Comparison of ENCODE assay signal across 13 cellular contexts in the genomic region with DNA sequence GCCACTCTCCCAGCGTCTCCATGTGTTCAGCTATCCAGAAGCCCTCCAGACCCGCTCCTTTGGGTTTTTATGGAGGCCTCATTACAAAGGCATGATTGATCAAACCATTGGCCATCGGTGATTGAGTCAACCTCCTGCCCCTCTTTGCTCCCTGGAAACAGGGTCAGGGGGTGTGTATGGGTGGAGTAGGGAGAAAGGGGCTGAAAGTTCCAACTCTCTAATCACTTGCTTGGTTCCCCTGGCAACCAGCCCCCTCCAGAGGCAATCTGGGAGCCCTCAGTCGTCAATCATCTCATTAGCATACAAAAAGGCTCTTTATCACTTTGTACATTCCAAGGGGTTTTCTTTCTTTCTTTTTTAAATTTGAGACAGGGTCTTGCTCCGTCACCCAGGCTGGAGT. TPM values are rescaled to one million over a fixed set of nuclear protein-coding genes. Genes with fewer than 3 reads are reported as not detected.
DNase-seq lines count a peak whose midpoint lies in the region; ATAC-seq and TF ChIP-seq lines count a peak whose summit lies in the region.
"Had no signal": no experiment of that assay in that cellular context is flagged by ENCODE, and none has a peak within 500 bp of the region (broad histone marks: within the 10 kb centered on the region; RNA-seq: fewer than 3 reads in every experiment).

No MANE protein-coding gene starts in this region.

- DNase-seq in activated T-cell treated with anti-CD3 and anti-CD28 coated beads, Interleukin-2, amount 50 U/mL, for 72 hours, result no peak
- DNase-seq in activated T-cell treated with anti-CD3 and anti-CD28 coated beads, Interleukin-2, amount 50 U/mL, for 48 hours, result no peak
- no peak for DNase-seq in mesothelial cell of epicardium (ENCODE audit: low spot score in 2 of 2, unreplicated experiment in 2 of 2)
- no peak for DNase-seq in type B pancreatic cell (ENCODE audit: extremely low spot score, unreplicated experiment)
- no peak for DNase-seq in glutamatergic neuron
- no peak for DNase-seq in SHP77 (lab: John Stamatoyannopoulos, UW)
- DNase-seq: activated CD8-positive, alpha-beta memory T cell treated with anti-CD3 and anti-CD28 coated beads, Interleukin-2, amount 10 ng/mL, durations not matched to agents 7 days and 5 days; effector CD4-positive, alpha-beta T cell; NCI-H69; right lobe of liver; testis had no signal

- peak overlapping the region; percentile 76 for H3K27ac Mint-ChIP-seq in activated T-cell treated with anti-CD3 and anti-CD28 coated beads, Interleukin-2, amount 50 U/mL, for 72 hours
- H3K27ac Mint-ChIP-seq in mesothelial cell of epicardium (no peak overlapping the region), type B pancreatic cell (no peak overlapping the region), glutamatergic neuron (ENCODE audit: unreplicated experiment) (no peak overlapping the region)
- H3K27ac Mint-ChIP-seq: activated CD8-positive, alpha-beta memory T cell treated with anti-CD3 and anti-CD28 coated beads, Interleukin-2, amount 10 ng/mL, durations not matched to agents 7 days and 5 days had no signal

- no peak overlapping the region for H3K4me3 ChIP-seq in ectodermal cell (ENCODE audit: insufficient read depth, low read depth, low read length)
- H3K4me3 ChIP-seq: right lobe of liver, testis had no signal

- ATAC-seq in activated T-cell treated with anti-CD3 and anti-CD28 coated beads, Interleukin-2, amount 50 U/mL, for 72 hours (replicated peaks in 1 of 2), result no peak
- no peak for ATAC-seq in HG02642 (IDR thresholded peaks at IDR 0.05; ENCODE audit: poor library complexity, unreplicated experiment)
- ATAC-seq: right lobe of liver had no signal

- no peaks in the 10 kb centered on the region for H3K9me3 ChIP-seq in ectodermal cell (ENCODE audit: control insufficient read depth, low read length)
- H3K9me3 ChIP-seq: right lobe of liver, testis had no signal

- H3K4me1 Mint-ChIP-seq in activated T-cell treated with anti-CD3 and anti-CD28 coated beads, Interleukin-2, amount 50 U/mL, for 72 hours (ENCODE audit: low read depth), result peaks cover 35% of the 10 kb centered on the region
- H3K4me1 Mint-ChIP-seq in mesothelial cell of epicardium, result peaks cover 41% of the 10 kb centered on the region
- H3K4me1 Mint-ChIP-seq in type B pancreatic cell (ENCODE audit: unreplicated experiment), result peaks cover 31% of the 10 kb centered on the region
- peaks cover 21% of the 10 kb centered on the region for H3K4me1 Mint-ChIP-seq in glutamatergic neuron (ENCODE audit: low read depth, unreplicated experiment)

- H3K36me3 ChIP-seq in ectodermal cell (ENCODE audit: control insufficient read depth, insufficient read depth, low read length), result no peaks in the 10 kb centered on the region
- H3K36me3 ChIP-seq: right lobe of liver had no signal

- peaks cover 17% of the 10 kb centered on the region for H3K27me3 ChIP-seq in ectodermal cell (ENCODE audit: control insufficient read depth, insufficient read depth, low read length, poor library complexity, severe bottlenecking)
- H3K27me3 ChIP-seq: right lobe of liver, testis had no signal

- peaks cover 37% of the 10 kb centered on the region for H3K4me1 ChIP-seq in ectodermal cell (ENCODE audit: control insufficient read depth, insufficient read depth, low read length)

- no peaks in the 10 kb centered on the region for H3K36me3 Mint-ChIP-seq in activated T-cell treated with anti-CD3 and anti-CD28 coated beads, Interleukin-2, amount 50 U/mL, for 72 hours (ENCODE audit: insufficient read depth in 2 of 2)
- H3K36me3 Mint-ChIP-seq in mesothelial cell of epicardium (peaks cover 2% of the 10 kb centered on the region), type B pancreatic cell (no peaks in the 10 kb centered on the region), glutamatergic neuron (ENCODE audit: unreplicated experiment) (no peaks in the 10 kb centered on the region)
- H3K36me3 Mint-ChIP-seq: activated CD8-positive, alpha-beta memory T cell treated with anti-CD3 and anti-CD28 coated beads, Interleukin-2, amount 10 ng/mL, durations not matched to agents 7 days and 5 days had no signal

- H3K9me3 Mint-ChIP-seq in activated T-cell treated with anti-CD3 and anti-CD28 coated beads, Interleukin-2, amount 50 U/mL, for 72 hours, result no peaks in the 10 kb centered on the region
- H3K9me3 Mint-ChIP-seq in mesothelial cell of epicardium (no peaks in the 10 kb centered on the region), type B pancreatic cell (no peaks in the 10 kb centered on the region), glutamatergic neuron (ENCODE audit: unreplicated experiment) (peaks cover 2% of the 10 kb centered on the region)

- no peaks in the 10 kb centered on the region for H3K27me3 Mint-ChIP-seq in activated T-cell treated with anti-CD3 and anti-CD28 coated beads, Interleukin-2, amount 50 U/mL, for 72 hours (ENCODE audit: low read depth)
- H3K27me3 Mint-ChIP-seq in mesothelial cell of epicardium (ENCODE audit: low read depth) (no peaks in the 10 kb centered on the region), type B pancreatic cell (no peaks in the 10 kb centered on the region), glutamatergic neuron (ENCODE audit: unreplicated experiment) (no peaks in the 10 kb centered on the region)

- peak overlapping the region in 1 of 2 donors; percentile 40 for H3K4me3 Mint-ChIP-seq in activated T-cell treated with anti-CD3 and anti-CD28 coated beads, Interleukin-2, amount 50 U/mL, for 72 hours
- H3K4me3 Mint-ChIP-seq in mesothelial cell of epicardium, result peak overlapping the region; percentile 29
- H3K4me3 Mint-ChIP-seq in type B pancreatic cell, result peak overlapping the region; percentile 66
- no peak overlapping the region for H3K4me3 Mint-ChIP-seq in glutamatergic neuron (ENCODE audit: unreplicated experiment)
- H3K4me3 Mint-ChIP-seq: activated CD8-positive, alpha-beta memory T cell treated with anti-CD3 and anti-CD28 coated beads, Interleukin-2, amount 10 ng/mL, durations not matched to agents 7 days and 5 days had no signal

- WGBS in ectodermal cell, 2 experiments, result 2 to 3% methylated on average over 5 of the region's 5 CpGs

- TF ChIP-seq CTCF in mesothelial cell of epicardium (IDR thresholded peaks at IDR 0.05; ENCODE audit: unreplicated experiment), result no peak
- TF ChIP-seq CTCF in type B pancreatic cell (conservative IDR thresholded peaks at IDR 0.05), result no peak
- no peak for TF ChIP-seq CTCF in glutamatergic neuron (IDR thresholded peaks at IDR 0.05; ENCODE audit: partially characterized antibody, unreplicated experiment)

- H3K27ac ChIP-seq in ectodermal cell (ENCODE audit: insufficient read depth, low read depth, low read length, poor library complexity, severe bottlenecking), result peak overlapping the region; percentile 53
- H3K27ac ChIP-seq: right lobe of liver, testis had no signal

RNA-seq across cellular contexts. Expression of a gene that starts 2.3 kb away (rescaled TPM):
- total RNA-seq in activated T-cell treated with anti-CD3 and anti-CD28 coated beads, Interleukin-2, amount 50 U/mL, for 72 hours, result 1 to 10 TPM; 1.3 to 1.4 TPM
- 73.0 TPM for polyA plus RNA-seq in ectodermal cell (2013, experiment 1 of 4)
- 74.3 TPM for polyA plus RNA-seq in ectodermal cell (2013, experiment 2 of 4)
- polyA plus RNA-seq in ectodermal cell (2013, experiment 3 of 4), result 61.4 TPM
- 65.9 TPM for polyA plus RNA-seq in ectodermal cell (2013, experiment 4 of 4)
- 47.3 to 50.1 TPM (median 48.8 TPM) in 3 replicates for total RNA-seq in mesothelial cell of epicardium
- total RNA-seq in type B pancreatic cell (ENCODE audit: low replicate concordance), result 83.1 and 105 TPM in 2 replicates
- 120 TPM for total RNA-seq in glutamatergic neuron (ENCODE audit: unreplicated experiment)
- total RNA-seq: activated CD8-positive, alpha-beta memory T cell treated with anti-CD3 and anti-CD28 coated beads, Interleukin-2, amount 10 ng/mL, durations not matched to agents 7 days and 5 days had no signal

Comparison
In these comparisons a context has a peak if more than half of its experiments do, and no peak if none do; other contexts are left out.
1. RNA of a gene that starts 2.3 kb away (total RNA-seq): 120 TPM in glutamatergic neuron (single experiment), 83.1 to 105 TPM in type B pancreatic cell and 47.3 to 50.1 TPM in mesothelial cell of epicardium; 1.3 to 1.4 TPM in activated T-cell treated with anti-CD3 and anti-CD28 coated beads, Interleukin-2, amount 50 U/mL, for 72 hours; every median in the first group is over 10 times any median in the second.